26 cellular contexts compared by ENCODE assay signal in genomic region chr19:51944798-51945552, GRCh38. TPM values are rescaled to one million over a fixed set of nuclear protein-coding genes. Genes with fewer than 3 reads are reported as not detected.
DNase-seq lines count a peak whose midpoint lies in the region; ATAC-seq, FAIRE-seq and TF ChIP-seq lines count a peak whose summit lies in the region.
"Had no signal": no experiment of that assay in that cellular context is flagged by ENCODE, and none has a peak within 500 bp of the region (broad histone marks: within the 10 kb centered on the region; RNA-seq: fewer than 3 reads in every experiment).

No MANE protein-coding gene starts in this region.

- peak overlapping the region; percentile 35 for H3K4me3 ChIP-seq in CD8-positive, alpha-beta memory T cell (ENCODE audit: low read length)
- H3K4me3 ChIP-seq in astrocyte (ENCODE audit: insufficient read depth, low read depth, low read length) (no peak overlapping the region), iPS-15b (ENCODE audit: low read depth, low read length) (peak overlapping the region; percentile 14), subcutaneous abdominal adipose tissue (ENCODE audit: low read depth in 1 of 5, low read length in 5 of 5) (peak overlapping the region; percentile 45 to 64 (median 50)), brain microvascular endothelial cell (ENCODE audit: low read depth, low read length) (no peak overlapping the region)
- H3K4me3 ChIP-seq: body of pancreas, left lung, tibial nerve had no signal

- no peak overlapping the region for H2AFZ ChIP-seq in astrocyte (ENCODE audit: low read depth, low read length)

- TF ChIP-seq CTCF in astrocyte (IDR thresholded peaks at IDR 0.05; ENCODE audit: insufficient read depth, low read depth, low read length) (no peak), brain microvascular endothelial cell (IDR thresholded peaks at IDR 0.05; ENCODE audit: low read depth, low read length, missing control alignments) (no peak)

- DNase-seq in CD8-positive, alpha-beta memory T cell = no peak
- DNase-seq in astrocyte (ENCODE audit: low read depth) = peak; percentile 3
- no peak for DNase-seq in brain microvascular endothelial cell
- DNase-seq: activated CD4-positive, alpha-beta T cell treated with anti-CD3 and anti-CD28 coated beads, Interleukin-2, amount 10 ng/mL, durations not matched to agents 24 days and 14 days; activated naive CD8-positive, alpha-beta T cell treated with anti-CD3 and anti-CD28 coated beads, Interleukin-2, amount 50 U/mL, for 24 hours; activated T-cell treated with anti-CD3 and anti-CD28 coated beads, Interleukin-2, amount 50 U/mL, for 1 hour; body of pancreas; effector memory CD8-positive, alpha-beta T cell; foreskin melanocyte; HFFc6; left lung; NCI-H1092; NCI-H187 treated with DMSO at 0.1 percent for 48 hours; NCI-H526 treated with DMSO at 0.1 percent for 48 hours; SHP77; stimulated activated naive CD8-positive, alpha-beta T cell treated with anti-CD3 and anti-CD28 coated beads, Interleukin-15, amount 100 ng/mL, for 72 hours; T1000 had no signal

- no peaks in the 10 kb centered on the region for H3K4me1 Mint-ChIP-seq in CD8-positive, alpha-beta memory T cell
- no peaks in the 10 kb centered on the region for H3K4me1 Mint-ChIP-seq in astrocyte (ENCODE audit: low read depth, unreplicated experiment)
- H3K4me1 Mint-ChIP-seq: activated CD4-positive, alpha-beta T cell treated with anti-CD3 and anti-CD28 coated beads, Interleukin-2, amount 10 ng/mL, durations not matched to agents 24 days and 14 days; activated naive CD8-positive, alpha-beta T cell treated with anti-CD3 and anti-CD28 coated beads, Interleukin-2, amount 50 U/mL, for 24 hours had no signal

- no peaks in the 10 kb centered on the region for H3K4me1 ChIP-seq in CD8-positive, alpha-beta memory T cell (ENCODE audit: insufficient read depth, low read length)
- H3K4me1 ChIP-seq in astrocyte (ENCODE audit: insufficient read depth, low read length) (no peaks in the 10 kb centered on the region), iPS-15b (ENCODE audit: control insufficient read depth, insufficient read depth, low read length) (no peaks in the 10 kb centered on the region), subcutaneous abdominal adipose tissue (ENCODE audit: control insufficient read depth in 5 of 5, insufficient read depth in 5 of 5, low read length in 5 of 5) (peaks cover 0 to 4% (median 0%) of the 10 kb centered on the region in 5 donors)
- H3K4me1 ChIP-seq: body of pancreas, left lung, tibial nerve had no signal

- H3K79me2 ChIP-seq in astrocyte (ENCODE audit: insufficient read depth, low read length) = no peaks in the 10 kb centered on the region

- no peaks in the 10 kb centered on the region for H4K20me1 ChIP-seq in astrocyte (ENCODE audit: insufficient read depth, low read length)

- H3K4me3 Mint-ChIP-seq in CD8-positive, alpha-beta memory T cell = no peak overlapping the region
- H3K4me3 Mint-ChIP-seq in astrocyte (ENCODE audit: unreplicated experiment) = no peak overlapping the region
- H3K4me3 Mint-ChIP-seq: activated CD4-positive, alpha-beta T cell treated with anti-CD3 and anti-CD28 coated beads, Interleukin-2, amount 10 ng/mL, durations not matched to agents 24 days and 14 days; activated naive CD8-positive, alpha-beta T cell treated with anti-CD3 and anti-CD28 coated beads, Interleukin-2, amount 50 U/mL, for 24 hours; effector memory CD8-positive, alpha-beta T cell; HFFc6; natural killer cell treated with Interleukin-12 subunit alpha and Interleukin-12 subunit beta and Interleukin-15 and Interleukin-18, amount 100 ng/mL, for 72 hours; stimulated activated naive CD8-positive, alpha-beta T cell treated with anti-CD3 and anti-CD28 coated beads, Interleukin-15, amount 100 ng/mL, for 72 hours had no signal

- no peaks in the 10 kb centered on the region for H3K27me3 ChIP-seq in CD8-positive, alpha-beta memory T cell (ENCODE audit: insufficient read depth, low read length, poor library complexity, severe bottlenecking)
- H3K27me3 ChIP-seq in astrocyte (ENCODE audit: insufficient read depth, low read length) = no peaks in the 10 kb centered on the region
- H3K27me3 ChIP-seq in iPS-15b (ENCODE audit: control insufficient read depth, insufficient read depth, low read length) = no peaks in the 10 kb centered on the region
- H3K27me3 ChIP-seq in subcutaneous abdominal adipose tissue (ENCODE audit: control insufficient read depth in 5 of 5, insufficient read depth in 4 of 5, low read length in 5 of 5) = no peaks in the 10 kb centered on the region
- H3K27me3 ChIP-seq in brain microvascular endothelial cell (replicated peaks) = no peaks in the 10 kb centered on the region
- H3K27me3 ChIP-seq: body of pancreas, left lung, tibial nerve had no signal

- in situ Hi-C loops in brain microvascular endothelial cell (cut with HindIII; ENCODE audit: low pct_ligation_motif_present, low sequenced_read_pairs) = no loop called here

- no peak for FAIRE-seq in astrocyte (lab: Jason Lieb, UNC)
- FAIRE-seq: D721Med had no signal

- no peak overlapping the region for H3K27ac ChIP-seq in CD8-positive, alpha-beta memory T cell (ENCODE audit: low read depth, low read length)
- H3K27ac ChIP-seq in astrocyte (ENCODE audit: low read depth, low read length) = no peak overlapping the region
- no peak overlapping the region for H3K27ac ChIP-seq in subcutaneous abdominal adipose tissue (ENCODE audit: low read depth, low read length)
- H3K27ac ChIP-seq in brain microvascular endothelial cell = no peak overlapping the region
- H3K27ac ChIP-seq: body of pancreas, C4-2B, left lung, tibial nerve had no signal

- no peaks in the 10 kb centered on the region for H3K27me3 Mint-ChIP-seq in CD8-positive, alpha-beta memory T cell
- no peaks in the 10 kb centered on the region for H3K27me3 Mint-ChIP-seq in astrocyte (ENCODE audit: low read depth, unreplicated experiment)
- H3K27me3 Mint-ChIP-seq: activated CD4-positive, alpha-beta T cell treated with anti-CD3 and anti-CD28 coated beads, Interleukin-2, amount 10 ng/mL, durations not matched to agents 24 days and 14 days; activated naive CD8-positive, alpha-beta T cell treated with anti-CD3 and anti-CD28 coated beads, Interleukin-2, amount 50 U/mL, for 24 hours; effector memory CD8-positive, alpha-beta T cell; natural killer cell treated with Interleukin-12 subunit alpha and Interleukin-12 subunit beta and Interleukin-15 and Interleukin-18, amount 100 ng/mL, for 72 hours; stimulated activated naive CD8-positive, alpha-beta T cell treated with anti-CD3 and anti-CD28 coated beads, Interleukin-15, amount 100 ng/mL, for 72 hours had no signal

- CTCF ChIA-PET in CD8-positive, alpha-beta memory T cell (lab: Charles Lee) = no interaction called here

- peaks cover 43 to 78% (median 73%) of the 10 kb centered on the region in 3 donors for H3K36me3 Mint-ChIP-seq in CD8-positive, alpha-beta memory T cell
- peaks cover 78% of the 10 kb centered on the region for H3K36me3 Mint-ChIP-seq in astrocyte (ENCODE audit: low read depth, unreplicated experiment)

- ATAC-seq in GM19467 (IDR thresholded peaks at IDR 0.05; ENCODE audit: unreplicated experiment) = no peak
- ATAC-seq in GM18868 (IDR thresholded peaks at IDR 0.05; ENCODE audit: unreplicated experiment) = no peak
- ATAC-seq: activated naive CD8-positive, alpha-beta T cell treated with anti-CD3 and anti-CD28 coated beads, Interleukin-2, amount 50 U/mL, for 24 hours; body of pancreas; effector memory CD8-positive, alpha-beta T cell; esophagus mucosa; left lung; natural killer cell treated with Interleukin-12 subunit alpha and Interleukin-12 subunit beta and Interleukin-15 and Interleukin-18, amount 100 ng/mL, for 72 hours; stimulated activated naive CD8-positive, alpha-beta T cell treated with anti-CD3 and anti-CD28 coated beads, Interleukin-15, amount 100 ng/mL, for 72 hours had no signal

- H3K9me3 Mint-ChIP-seq in CD8-positive, alpha-beta memory T cell = peaks cover 62 to 97% (median 96%) of the 10 kb centered on the region in 5 donors
- peaks cover 79% of the 10 kb centered on the region for H3K9me3 Mint-ChIP-seq in astrocyte (ENCODE audit: unreplicated experiment)

- H3K9ac ChIP-seq in astrocyte (ENCODE audit: low read length) (no peak overlapping the region), iPS-15b (ENCODE audit: low read depth, low read length) (no peak overlapping the region), subcutaneous abdominal adipose tissue (ENCODE audit: low read length in 5 of 5) (no peak overlapping the region)

- H3K27ac Mint-ChIP-seq in CD8-positive, alpha-beta memory T cell = no peak overlapping the region
- no peak overlapping the region for H3K27ac Mint-ChIP-seq in astrocyte (ENCODE audit: unreplicated experiment)
- H3K27ac Mint-ChIP-seq: activated CD4-positive, alpha-beta T cell treated with anti-CD3 and anti-CD28 coated beads, Interleukin-2, amount 10 ng/mL, durations not matched to agents 24 days and 14 days; activated naive CD8-positive, alpha-beta T cell treated with anti-CD3 and anti-CD28 coated beads, Interleukin-2, amount 50 U/mL, for 24 hours; effector memory CD8-positive, alpha-beta T cell; HFFc6; natural killer cell treated with Interleukin-12 subunit alpha and Interleukin-12 subunit beta and Interleukin-15 and Interleukin-18, amount 100 ng/mL, for 72 hours; stimulated activated naive CD8-positive, alpha-beta T cell treated with anti-CD3 and anti-CD28 coated beads, Interleukin-15, amount 100 ng/mL, for 72 hours had no signal

- POLR2A ChIA-PET in CD8-positive, alpha-beta memory T cell (lab: Charles Lee) = interaction anchor here (0.6 kb wide), 1 partner anchor 1503 kb away, joined by 5 read pairs; no protein-coding TSS in a partner anchor

- H3K4me2 ChIP-seq in astrocyte (ENCODE audit: low read length) = no peak overlapping the region

- peaks cover 50% of the 10 kb centered on the region for H3K36me3 ChIP-seq in CD8-positive, alpha-beta memory T cell (ENCODE audit: insufficient read depth, low read length)
- peaks cover 27% of the 10 kb centered on the region for H3K36me3 ChIP-seq in astrocyte (ENCODE audit: insufficient read depth, low read length)
- H3K36me3 ChIP-seq in iPS-15b (ENCODE audit: control insufficient read depth, insufficient read depth, low read length) = peaks cover 56% of the 10 kb centered on the region
- peaks cover 50 to 58% (median 56%) of the 10 kb centered on the region in 5 donors for H3K36me3 ChIP-seq in subcutaneous abdominal adipose tissue (ENCODE audit: control insufficient read depth in 5 of 5, insufficient read depth in 5 of 5, low read length in 5 of 5)
- H3K36me3 ChIP-seq in brain microvascular endothelial cell (replicated peaks) = peaks cover 50% of the 10 kb centered on the region

- H3K9me3 ChIP-seq in CD8-positive, alpha-beta memory T cell (ENCODE audit: low read length) = peaks cover 83% of the 10 kb centered on the region
- H3K9me3 ChIP-seq in astrocyte (ENCODE audit: insufficient read depth, low read depth, low read length) (peaks cover 74% of the 10 kb centered on the region), iPS-15b (ENCODE audit: control insufficient read depth, insufficient read depth, low read length) (peaks cover 59% of the 10 kb centered on the region), subcutaneous abdominal adipose tissue (ENCODE audit: control insufficient read depth in 5 of 5, low read length in 5 of 5) (peaks cover 83 to 99% (median 96%) of the 10 kb centered on the region in 5 donors)

RNA-seq across cellular contexts. Expression of gene ZNF613, which starts 17.7 kb away (rescaled TPM):
- total RNA-seq in CD8-positive, alpha-beta memory T cell = 1 to 10 TPM; 3.5 to 4.6 TPM
- polyA plus RNA-seq in CD8-positive, alpha-beta memory T cell = 3.5 TPM
- 5.8 and 7.2 TPM in 2 replicates for total RNA-seq in astrocyte

RNA-seq across cellular contexts. Expression of gene ZNF649, which starts 40.2 kb away (rescaled TPM):
- total RNA-seq in CD8-positive, alpha-beta memory T cell = 10 to 100 TPM; 12.3 to 13.5 TPM
- polyA plus RNA-seq in CD8-positive, alpha-beta memory T cell = 7.2 TPM
- 12.5 and 13.8 TPM in 2 replicates for total RNA-seq in astrocyte

RNA-seq across cellular contexts. Expression of gene ZNF350, which starts 41.7 kb away (rescaled TPM):
- total RNA-seq in CD8-positive, alpha-beta memory T cell = 1 to 10 TPM; 9.0 to 10.0 TPM
- polyA plus RNA-seq in CD8-positive, alpha-beta memory T cell = 19.4 TPM
- total RNA-seq in astrocyte = 8.6 and 9.5 TPM in 2 replicates

RNA-seq across cellular contexts. Expression of gene ZNF577, which starts 57.2 kb away (rescaled TPM):
- total RNA-seq in CD8-positive, alpha-beta memory T cell = 1 to 10 TPM; 4.6 to 4.8 TPM
- 5.2 TPM for polyA plus RNA-seq in CD8-positive, alpha-beta memory T cell
- 7.6 TPM in 2 replicates for total RNA-seq in astrocyte

Comparison
In these comparisons a context has a peak if more than half of its experiments do, and no peak if none do; other contexts are left out.
1. H3K4me3 ChIP-seq: peak in CD8-positive, alpha-beta memory T cell (single experiment), iPS-15b (single experiment) and subcutaneous abdominal adipose tissue (5 of 5); none in astrocyte (single experiment) and brain microvascular endothelial cell (single experiment).